18 cellular contexts compared by ENCODE assay signal in the genomic region with DNA sequence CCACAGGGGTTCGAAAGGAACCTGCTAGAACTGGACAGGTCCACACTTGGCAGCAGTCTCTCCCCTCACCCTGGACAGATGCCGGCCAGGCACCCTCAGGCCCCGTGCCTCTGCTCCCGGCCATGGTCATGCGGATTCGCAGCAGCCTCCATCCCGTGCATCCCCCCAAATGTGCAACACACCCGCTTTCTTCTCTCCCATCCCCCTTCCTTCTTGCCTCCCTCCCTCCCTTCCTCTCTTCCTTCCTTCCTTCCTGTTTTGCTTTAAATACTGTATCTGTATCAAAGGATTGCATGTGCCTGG. TPM values are rescaled to one million over a fixed set of nuclear protein-coding genes. Genes with fewer than 3 reads are reported as not detected.
DNase-seq lines count a peak whose midpoint lies in the region; ATAC-seq and TF ChIP-seq lines count a peak whose summit lies in the region.
"Had no signal": no experiment of that assay in that cellular context is flagged by ENCODE, and none has a peak within 500 bp of the region (broad histone marks: within the 10 kb centered on the region; RNA-seq: fewer than 3 reads in every experiment).

No MANE protein-coding gene starts in this region.

- no peaks in the 10 kb centered on the region for H3K27me3 Mint-ChIP-seq in activated T-cell treated with anti-CD3 and anti-CD28 coated beads, Interleukin-2, amount 50 U/mL, for 24 hours
- H3K27me3 Mint-ChIP-seq in activated T-cell treated with anti-CD3 and anti-CD28 coated beads, Interleukin-2, amount 50 U/mL, for 72 hours (ENCODE audit: low read depth), result no peaks in the 10 kb centered on the region
- H3K27me3 Mint-ChIP-seq in naive thymus-derived CD8-positive, alpha-beta T cell, result peaks cover 0 to 13% (median 7%) of the 10 kb centered on the region in 5 donors

- TF ChIP-seq POLR2A in sigmoid colon (IDR thresholded peaks at IDR 0.05), result no peak

- no peak for TF ChIP-seq EP300 in sigmoid colon (IDR thresholded peaks at IDR 0.05)

- no peak overlapping the region for H3K27ac ChIP-seq in BLaER1
- H3K27ac ChIP-seq in coronary artery, result no peak overlapping the region
- no peak overlapping the region for H3K27ac ChIP-seq in sigmoid colon
- H3K27ac ChIP-seq: C4-2B had no signal

- no peak for TF ChIP-seq CTCF in coronary artery (IDR thresholded peaks at IDR 0.05)
- TF ChIP-seq CTCF in sigmoid colon (IDR thresholded peaks at IDR 0.05), result no peak

- peak overlapping the region; percentile 83 for H3K4me2 ChIP-seq in BLaER1
- H3K4me2 ChIP-seq: GM23338 had no signal

- H3K36me3 Mint-ChIP-seq in activated T-cell treated with anti-CD3 and anti-CD28 coated beads, Interleukin-2, amount 50 U/mL, for 24 hours (ENCODE audit: low read depth), result no peaks in the 10 kb centered on the region
- H3K36me3 Mint-ChIP-seq in activated T-cell treated with anti-CD3 and anti-CD28 coated beads, Interleukin-2, amount 50 U/mL, for 72 hours (ENCODE audit: insufficient read depth in 2 of 2), result no peaks in the 10 kb centered on the region
- no peaks in the 10 kb centered on the region for H3K36me3 Mint-ChIP-seq in naive thymus-derived CD8-positive, alpha-beta T cell

- H3K27me3 ChIP-seq in BLaER1 (no peaks in the 10 kb centered on the region), sigmoid colon (peaks cover 0 to 26% (median 7%) of the 10 kb centered on the region in 3 donors)

- intact Hi-C loops in sigmoid colon (cut with DNase I), result no loop called here

- peaks cover 18% of the 10 kb centered on the region for H3K9me3 ChIP-seq in BLaER1
- H3K9me3 ChIP-seq in sigmoid colon, result peaks cover 0 to 5% (median 2%) of the 10 kb centered on the region in 4 donors

- no peak overlapping the region for H3K4me3 Mint-ChIP-seq in activated T-cell treated with anti-CD3 and anti-CD28 coated beads, Interleukin-2, amount 50 U/mL, for 24 hours
- H3K4me3 Mint-ChIP-seq in activated T-cell treated with anti-CD3 and anti-CD28 coated beads, Interleukin-2, amount 50 U/mL, for 72 hours, result no peak overlapping the region
- H3K4me3 Mint-ChIP-seq in naive thymus-derived CD8-positive, alpha-beta T cell, result no peak overlapping the region
- H3K4me3 Mint-ChIP-seq: GM23338 had no signal

- H3K9me3 Mint-ChIP-seq in activated T-cell treated with anti-CD3 and anti-CD28 coated beads, Interleukin-2, amount 50 U/mL, for 24 hours, result peaks cover 4% of the 10 kb centered on the region
- peaks cover 0 to 4% of the 10 kb centered on the region in 2 donors for H3K9me3 Mint-ChIP-seq in activated T-cell treated with anti-CD3 and anti-CD28 coated beads, Interleukin-2, amount 50 U/mL, for 72 hours
- peaks cover 0 to 13% (median 2%) of the 10 kb centered on the region in 9 donors for H3K9me3 Mint-ChIP-seq in naive thymus-derived CD8-positive, alpha-beta T cell

- no peak overlapping the region for H3K9ac ChIP-seq in BLaER1

- H3K4me1 Mint-ChIP-seq in activated T-cell treated with anti-CD3 and anti-CD28 coated beads, Interleukin-2, amount 50 U/mL, for 24 hours (ENCODE audit: low read depth), result no peaks in the 10 kb centered on the region
- no peaks in the 10 kb centered on the region for H3K4me1 Mint-ChIP-seq in activated T-cell treated with anti-CD3 and anti-CD28 coated beads, Interleukin-2, amount 50 U/mL, for 72 hours (ENCODE audit: low read depth)
- H3K4me1 Mint-ChIP-seq in naive thymus-derived CD8-positive, alpha-beta T cell, result peaks cover 0 to 2% (median 0%) of the 10 kb centered on the region in 4 donors
- H3K4me1 Mint-ChIP-seq: GM23338 had no signal

- H3K4me1 ChIP-seq in BLaER1 (peaks cover 35% of the 10 kb centered on the region), sigmoid colon (no peaks in the 10 kb centered on the region)

- no peaks in the 10 kb centered on the region for H4K20me1 ChIP-seq in BLaER1

- H3K36me3 ChIP-seq in BLaER1 (no peaks in the 10 kb centered on the region), sigmoid colon (no peaks in the 10 kb centered on the region)

- H3K4me3 ChIP-seq in BLaER1, result no peak overlapping the region
- H3K4me3 ChIP-seq in coronary artery, result no peak overlapping the region
- no peak overlapping the region for H3K4me3 ChIP-seq in sigmoid colon
- H3K4me3 ChIP-seq: GM12878, GM23338, K562 had no signal

- no peak for ATAC-seq in activated T-cell treated with anti-CD3 and anti-CD28 coated beads, Interleukin-2, amount 50 U/mL, for 72 hours (replicated peaks in 1 of 2)
- no peak for ATAC-seq in naive thymus-derived CD8-positive, alpha-beta T cell
- ATAC-seq in HG03442 (IDR thresholded peaks at IDR 0.05; ENCODE audit: unreplicated experiment), result no peak
- ATAC-seq: GM12878, GM23338, K562 had no signal

- DNase-seq in activated T-cell treated with anti-CD3 and anti-CD28 coated beads, Interleukin-2, amount 50 U/mL, for 24 hours, result peak; percentile 1
- no peak for DNase-seq in activated T-cell treated with anti-CD3 and anti-CD28 coated beads, Interleukin-2, amount 50 U/mL, for 72 hours
- DNase-seq in coronary artery (ENCODE audit: low spot score) (peak; percentile 49), sigmoid colon (peak; percentile 25), H4 (ENCODE audit: low spot score) (no peak)
- DNase-seq in naive thymus-derived CD8-positive, alpha-beta T cell, result no peak
- DNase-seq: DMS 273 treated with DMSO at 0.1 percent for 48 hours, GDM1, NCI-H1930, NCI-H446, OCI-M1, RPMI8226 had no signal

- POLR2A ChIA-PET in naive thymus-derived CD8-positive, alpha-beta T cell (lab: Charles Lee), result no interaction called here

- H3K27ac Mint-ChIP-seq in activated T-cell treated with anti-CD3 and anti-CD28 coated beads, Interleukin-2, amount 50 U/mL, for 24 hours, result no peak overlapping the region
- H3K27ac Mint-ChIP-seq in activated T-cell treated with anti-CD3 and anti-CD28 coated beads, Interleukin-2, amount 50 U/mL, for 72 hours, result no peak overlapping the region
- peak overlapping the region in 1 of 10 donors; percentile 36 for H3K27ac Mint-ChIP-seq in naive thymus-derived CD8-positive, alpha-beta T cell
- H3K27ac Mint-ChIP-seq: GM23338 had no signal

- WGBS in sigmoid colon, 2 donors, result 76 to 82% methylated on average over 8 of the region's 8 CpGs

RNA-seq across cellular contexts. Expression of a gene that starts 35.0 kb away (rescaled TPM):
- not detected for total RNA-seq in activated T-cell treated with anti-CD3 and anti-CD28 coated beads, Interleukin-2, amount 50 U/mL, for 72 hours
- 1 to 10 TPM in 2 of 4 donors, not detected in 2; 1.1 to 1.7 TPM for total RNA-seq in sigmoid colon
- not detected for polyA plus RNA-seq in sigmoid colon
- total RNA-seq in naive thymus-derived CD8-positive, alpha-beta T cell, result not detected
- not detected for polyA plus RNA-seq in naive thymus-derived CD8-positive, alpha-beta T cell
- total RNA-seq in H4 (2014; rRNA removed; shearing (Covaris generic)), result 5.1 and 7.3 TPM in 2 replicates
- total RNA-seq: GM12878, K562 had no signal
- polyA plus RNA-seq: GM12878, GM23338, K562 had no signal

Comparison
In these comparisons a context has a peak if more than half of its experiments do, and no peak if none do; other contexts are left out.
1. DNase-seq: peak in activated T-cell treated with anti-CD3 and anti-CD28 coated beads, Interleukin-2, amount 50 U/mL, for 24 hours (single experiment), coronary artery (single experiment) and sigmoid colon (single experiment); none in activated T-cell treated with anti-CD3 and anti-CD28 coated beads, Interleukin-2, amount 50 U/mL, for 72 hours (0 of 2), naive thymus-derived CD8-positive, alpha-beta T cell (0 of 10) and H4 (single experiment).